1 cellular context compared by ENCODE assay signal in the genomic region with DNA sequence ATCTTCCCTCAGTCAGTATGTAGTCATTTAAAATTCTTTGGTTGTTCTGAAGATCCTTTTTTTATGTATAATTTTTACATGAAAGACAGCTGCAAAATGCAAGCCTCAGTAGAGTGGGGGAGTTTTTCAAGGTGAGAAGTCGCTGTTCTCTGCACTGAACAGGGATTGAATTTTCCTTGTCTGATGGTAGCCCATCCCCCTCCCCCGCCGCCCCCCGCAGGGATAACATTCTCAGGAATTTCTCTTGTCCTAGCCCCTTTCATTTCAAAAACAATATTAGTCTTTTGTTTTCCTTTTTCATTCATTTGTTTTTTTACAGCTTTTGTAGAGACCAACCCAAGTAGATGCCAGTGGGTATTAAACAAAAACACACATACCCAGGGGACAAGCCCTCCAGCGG. TPM values are rescaled to one million over a fixed set of nuclear protein-coding genes. Genes with fewer than 3 reads are reported as not detected.
"Had no signal": no experiment of that assay in that cellular context is flagged by ENCODE, and none has a peak within 500 bp of the region (broad histone marks: within the 10 kb centered on the region; RNA-seq: fewer than 3 reads in every experiment).

No MANE protein-coding gene starts in this region.

RNA-seq across cellular contexts. Expression of a gene that starts 2.9 kb away (rescaled TPM):
- polyA plus RNA-seq: IgD-negative memory B cell had no signal
